Comparison of ENCODE assay signal across 1 cellular context in genomic region chr13:97934590-97934989, GRCh38.
TF ChIP-seq lines count a peak whose summit lies in the region.

No MANE protein-coding gene starts in this region.

TF ChIP-seq in GM23338, 12 proteins besides CTCF, POLR2A, EP300 and RAD21 (continued from another document):
- TF ChIP-seq ZNF462 (CRISPR knock-in tag; IDR thresholded peaks at IDR 0.05): no peak
- TF ChIP-seq EZH2phosphoT487 (IDR thresholded peaks at IDR 0.05; ENCODE audit: unreplicated experiment): no peak
